ENCODE assay signal across 7 cellular contexts in the genomic region with DNA sequence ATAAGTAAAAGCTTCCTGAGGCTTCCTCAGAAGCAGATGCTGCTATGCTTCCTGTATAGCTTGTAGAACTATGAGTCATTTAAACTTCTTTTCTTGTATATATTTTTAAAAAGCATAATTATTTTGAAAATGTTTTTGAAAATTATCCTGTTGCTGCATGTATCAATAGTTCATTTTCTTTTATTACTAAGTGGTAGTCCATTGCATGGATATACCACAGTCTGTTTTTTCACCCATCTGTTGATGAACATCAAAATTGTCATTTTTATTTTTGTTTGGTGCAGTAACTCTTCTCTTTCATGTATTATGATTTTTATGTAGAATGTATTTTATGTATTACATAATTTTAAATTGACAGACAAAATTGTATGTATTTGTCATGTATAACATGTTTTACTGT.
"Had no signal": no experiment of that assay in that cellular context is flagged by ENCODE, and none has a peak within 500 bp of the region (broad histone marks: within the 10 kb centered on the region; RNA-seq: fewer than 3 reads in every experiment).

No MANE protein-coding gene starts in this region.

- ATAC-seq: GM12878 had no signal

- FAIRE-seq: GM12878, GM12891, GM12892, GM18507, GM19239 had no signal

- DNase-seq: GDM1, GF-D8 had no signal

- H3K4me3 ChIP-seq: GM12878 had no signal
